8 cellular contexts compared by ENCODE assay signal in genomic region chr12:13864081-13864673, GRCh38.
DNase-seq lines count a peak whose midpoint lies in the region; ATAC-seq and TF ChIP-seq lines count a peak whose summit lies in the region.

No MANE protein-coding gene starts in this region.

- TF ChIP-seq CTCF in BE2C (IDR thresholded peaks at IDR 0.05; ENCODE audit: low read depth, low read length) (peak; percentile 97), mesothelial cell of epicardium (IDR thresholded peaks at IDR 0.05; ENCODE audit: unreplicated experiment) (peak; percentile 87)

- H3K9me3 Mint-ChIP-seq in mesothelial cell of epicardium: no peaks in the 10 kb centered on the region
- H3K9me3 Mint-ChIP-seq in stimulated activated effector memory CD8-positive, alpha-beta T cell treated with anti-CD3 and anti-CD28 coated beads, Interleukin-12 subunit alpha, Interleukin-12 subunit beta, amount 100 ng/mL, for 72 hours: no peaks in the 10 kb centered on the region

- no peak overlapping the region for H3K4me3 Mint-ChIP-seq in mesothelial cell of epicardium
- no peak overlapping the region for H3K4me3 Mint-ChIP-seq in stimulated activated effector memory CD8-positive, alpha-beta T cell treated with anti-CD3 and anti-CD28 coated beads, Interleukin-12 subunit alpha, Interleukin-12 subunit beta, amount 100 ng/mL, for 72 hours

- no peaks in the 10 kb centered on the region for H3K4me1 Mint-ChIP-seq in mesothelial cell of epicardium
- no peaks in the 10 kb centered on the region for H3K4me1 Mint-ChIP-seq in stimulated activated effector memory CD8-positive, alpha-beta T cell treated with anti-CD3 and anti-CD28 coated beads, Interleukin-12 subunit alpha, Interleukin-12 subunit beta, amount 100 ng/mL, for 72 hours

- H3K27me3 Mint-ChIP-seq in mesothelial cell of epicardium (ENCODE audit: low read depth): peaks cover 71% of the 10 kb centered on the region

- no peak overlapping the region for H3K4me3 ChIP-seq in BE2C (ENCODE audit: low read depth, low read length)

- no peaks in the 10 kb centered on the region for H3K9me3 ChIP-seq in BE2C

- H3K36me3 ChIP-seq in BE2C: no peaks in the 10 kb centered on the region

- H3K36me3 Mint-ChIP-seq in mesothelial cell of epicardium: no peaks in the 10 kb centered on the region
- no peaks in the 10 kb centered on the region for H3K36me3 Mint-ChIP-seq in stimulated activated effector memory CD8-positive, alpha-beta T cell treated with anti-CD3 and anti-CD28 coated beads, Interleukin-12 subunit alpha, Interleukin-12 subunit beta, amount 100 ng/mL, for 72 hours

- H3K27ac Mint-ChIP-seq in mesothelial cell of epicardium: no peak overlapping the region
- no peak overlapping the region for H3K27ac Mint-ChIP-seq in stimulated activated effector memory CD8-positive, alpha-beta T cell treated with anti-CD3 and anti-CD28 coated beads, Interleukin-12 subunit alpha, Interleukin-12 subunit beta, amount 100 ng/mL, for 72 hours

- DNase-seq in BE2C (peak; percentile 76), GM19238 (ENCODE audit: insufficient read length, low spot score) (peak; percentile 41), NCI-H2227 treated with DMSO at 0.1 percent for 48 hours (lab: John Stamatoyannopoulos, UW) (peak; percentile 36), epidermal melanocyte (ENCODE audit: insufficient read length, low spot score) (peak; percentile 63), mesothelial cell of epicardium (ENCODE audit: low spot score in 2 of 2, unreplicated experiment in 2 of 2) (peak; percentile 46 to 78)
- peak; percentile 75 for DNase-seq in activated CD4-positive, alpha-beta T cell treated with anti-CD3 and anti-CD28 coated beads for 48 hours
- DNase-seq in stimulated activated effector memory CD8-positive, alpha-beta T cell treated with anti-CD3 and anti-CD28 coated beads, Interleukin-12 subunit alpha, Interleukin-12 subunit beta, amount 100 ng/mL, for 72 hours (ENCODE audit: low spot score in 2 of 2): peak; percentile 9 to 59

- ATAC-seq in HG03196 (IDR thresholded peaks at IDR 0.05; ENCODE audit: unreplicated experiment): peak; percentile 84
- peak; percentile 54 for ATAC-seq in stimulated activated effector memory CD8-positive, alpha-beta T cell treated with anti-CD3 and anti-CD28 coated beads, Interleukin-12 subunit alpha, Interleukin-12 subunit beta, amount 100 ng/mL, for 72 hours

- no peaks in the 10 kb centered on the region for H3K4me1 ChIP-seq in BE2C

- no peaks in the 10 kb centered on the region for H3K27me3 ChIP-seq in BE2C
